Comparison of ENCODE assay signal across 9 cellular contexts in the genomic region with DNA sequence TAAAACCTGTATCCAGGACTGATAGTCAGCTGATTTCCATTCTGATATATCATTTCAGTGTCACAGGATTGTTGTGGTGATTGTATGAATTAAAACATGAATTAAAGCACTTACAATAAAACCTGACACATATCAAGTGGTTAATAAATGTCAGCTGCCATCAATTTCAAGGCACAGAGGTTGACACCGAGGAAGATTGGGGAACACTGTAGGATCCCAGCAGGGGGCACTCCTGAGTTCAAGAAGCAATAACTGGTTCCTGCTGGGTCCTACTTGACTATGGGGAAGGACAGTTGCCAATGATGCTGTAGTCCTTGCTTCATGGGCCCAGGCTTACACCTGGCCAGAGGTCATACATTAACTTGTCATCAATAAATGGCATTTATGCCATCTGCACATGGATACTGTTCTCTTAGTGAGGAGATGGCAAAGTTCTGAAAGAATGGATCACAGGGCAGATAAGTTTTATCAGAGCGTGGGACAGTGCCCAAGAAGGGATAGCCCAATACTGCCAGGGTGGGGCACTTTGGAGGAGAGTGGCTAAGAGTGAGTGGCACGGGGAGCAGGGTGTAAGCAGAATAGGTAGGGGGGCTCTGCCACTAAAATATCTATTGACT. TPM values are rescaled to one million over a fixed set of nuclear protein-coding genes. Genes with fewer than 3 reads are reported as not detected.
DNase-seq lines count a peak whose midpoint lies in the region; ATAC-seq and TF ChIP-seq lines count a peak whose summit lies in the region.
"Had no signal": no experiment of that assay in that cellular context is flagged by ENCODE, and none has a peak within 500 bp of the region (broad histone marks: within the 10 kb centered on the region; RNA-seq: fewer than 3 reads in every experiment).

No MANE protein-coding gene starts in this region.

- no peak overlapping the region for H3K4me3 Mint-ChIP-seq in stimulated activated memory B cell treated with anti-CD40 and anti-IgM and Interleukin-4, amounts not matched to agents 10 μg/mL and 1 μg/mL and 100 μg/mL, for 72 hours

- DNase-seq in Daoy (ENCODE audit: low read depth) (peak; percentile 21), HAP-1 (ENCODE audit: low spot score in 2 of 2) (peak; percentile 41 to 76), OCI-M1 (lab: John Stamatoyannopoulos, UW) (peak; percentile 92), fibroblast of villous mesenchyme (ENCODE audit: low read depth) (no peak), NCI-H226 (no peak)
- DNase-seq in activated CD4-positive, CD25-positive, alpha-beta regulatory T cell treated with anti-CD3 and anti-CD28 coated beads, Interleukin-2, amount 50 U/mL, for 72 hours, result no peak

- H3K27me3 ChIP-seq in HAP-1 (ENCODE audit: low read depth), result no peaks in the 10 kb centered on the region
- H3K27me3 ChIP-seq: SJCRH30 had no signal

- no peaks in the 10 kb centered on the region for H3K4me1 Mint-ChIP-seq in stimulated activated memory B cell treated with anti-CD40 and anti-IgM and Interleukin-4, amounts not matched to agents 10 μg/mL and 1 μg/mL and 100 μg/mL, for 72 hours

- no peaks in the 10 kb centered on the region for H3K36me3 Mint-ChIP-seq in stimulated activated memory B cell treated with anti-CD40 and anti-IgM and Interleukin-4, amounts not matched to agents 10 μg/mL and 1 μg/mL and 100 μg/mL, for 72 hours

- no peak overlapping the region for H3K27ac Mint-ChIP-seq in stimulated activated memory B cell treated with anti-CD40 and anti-IgM and Interleukin-4, amounts not matched to agents 10 μg/mL and 1 μg/mL and 100 μg/mL, for 72 hours

- no peaks in the 10 kb centered on the region for H3K27me3 Mint-ChIP-seq in stimulated activated memory B cell treated with anti-CD40 and anti-IgM and Interleukin-4, amounts not matched to agents 10 μg/mL and 1 μg/mL and 100 μg/mL, for 72 hours

- H3K9me3 Mint-ChIP-seq in stimulated activated memory B cell treated with anti-CD40 and anti-IgM and Interleukin-4, amounts not matched to agents 10 μg/mL and 1 μg/mL and 100 μg/mL, for 72 hours, result no peaks in the 10 kb centered on the region

- peak; percentile 53 for ATAC-seq in stimulated activated memory B cell treated with anti-CD40 and anti-IgM and Interleukin-4, amounts not matched to agents 10 μg/mL and 1 μg/mL and 100 μg/mL, for 72 hours
- no peak for ATAC-seq in HG03439 (IDR thresholded peaks at IDR 0.05; ENCODE audit: unreplicated experiment)

- no peaks in the 10 kb centered on the region for H3K4me1 ChIP-seq in HAP-1

- in situ Hi-C loops in HAP-1 (cut with MboI; ENCODE audit: low sequenced_read_pairs), result no loop called here

- H3K36me3 ChIP-seq in HAP-1 (replicated peaks), result no peaks in the 10 kb centered on the region
- H3K36me3 ChIP-seq: SJCRH30 had no signal

- TF ChIP-seq CTCF in fibroblast of villous mesenchyme (IDR thresholded peaks at IDR 0.05; ENCODE audit: insufficient read depth, low read depth, low read length), result peak; percentile 48

- H3K4me3 ChIP-seq in HAP-1 (no peak overlapping the region), fibroblast of villous mesenchyme (ENCODE audit: low read depth, low read length) (no peak overlapping the region)
- H3K4me3 ChIP-seq: SJCRH30 had no signal

- no peaks in the 10 kb centered on the region for H3K9me3 ChIP-seq in HAP-1
- H3K9me3 ChIP-seq: SJCRH30 had no signal

RNA-seq across cellular contexts. Expression of gene FZD1, which starts 24.1 kb away (rescaled TPM):
- total RNA-seq in Daoy (2014; rRNA removed; shearing (Covaris generic)), result 4.7 and 5.1 TPM in 2 replicates
- total RNA-seq in fibroblast of villous mesenchyme, result 5.2 and 9.0 TPM in 2 replicates

Comparison
In these comparisons a context has a peak if more than half of its experiments do, and no peak if none do; other contexts are left out.
1. DNase-seq: peak in Daoy (single experiment), HAP-1 (2 of 2) and OCI-M1 (single experiment); none in fibroblast of villous mesenchyme (single experiment), NCI-H226 (single experiment) and activated CD4-positive, CD25-positive, alpha-beta regulatory T cell treated with anti-CD3 and anti-CD28 coated beads, Interleukin-2, amount 50 U/mL, for 72 hours (single experiment).